Comparison of ENCODE assay signal across 8 cellular contexts in the genomic region with DNA sequence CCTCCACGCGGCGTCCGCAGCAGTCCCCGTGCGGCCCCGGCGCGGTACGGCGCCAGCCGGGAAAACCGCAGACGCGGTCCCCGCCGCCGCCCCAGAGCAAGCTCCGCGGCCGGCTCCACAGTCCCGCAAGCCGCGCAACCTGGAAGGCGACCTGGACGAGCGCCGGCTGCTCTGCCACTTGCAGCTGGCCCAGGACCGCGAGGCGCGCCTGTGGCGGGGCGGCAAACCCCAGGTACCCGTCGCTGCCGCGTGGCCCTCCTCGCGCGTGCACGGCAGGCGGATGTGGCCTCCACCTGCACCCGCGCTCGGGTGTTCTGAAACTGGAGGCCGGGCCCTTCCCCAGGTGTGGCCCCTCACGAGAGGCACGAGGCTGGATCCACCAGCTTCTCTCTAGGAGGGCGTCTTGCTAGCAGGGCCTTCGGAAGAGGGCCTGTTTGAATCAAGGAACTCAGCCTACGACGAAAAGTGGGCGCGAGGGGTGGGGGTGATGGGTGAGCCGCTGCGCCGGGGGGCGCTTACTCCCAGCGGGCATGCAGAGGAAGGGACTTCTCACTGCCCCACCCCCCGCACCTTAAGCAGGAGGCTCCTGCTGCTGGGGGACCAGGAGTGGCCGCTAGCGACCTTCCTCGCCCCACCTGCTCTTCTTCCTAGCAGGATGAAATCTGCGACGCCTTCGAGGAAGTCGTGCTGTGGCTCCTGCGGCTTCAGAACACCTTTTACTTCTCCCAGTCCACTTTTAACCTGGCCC. TPM values are rescaled to one million over a fixed set of nuclear protein-coding genes. Genes with fewer than 3 reads are reported as not detected.
DNase-seq lines count a peak whose midpoint lies in the region; ATAC-seq and TF ChIP-seq lines count a peak whose summit lies in the region.

No MANE protein-coding gene starts in this region.

- no peak for TF ChIP-seq CTCF in GM06990 (IDR thresholded peaks at IDR 0.05; ENCODE audit: insufficient read depth, low read length, poor library complexity, severe bottlenecking)
- no peak for TF ChIP-seq CTCF in progenitor cell of endocrine pancreas (IDR thresholded peaks at IDR 0.05; ENCODE audit: unreplicated experiment)
- no peak for TF ChIP-seq CTCF in WERI-Rb-1 (IDR thresholded peaks at IDR 0.05; ENCODE audit: low read depth, low read length)

- DNase-seq in GM06990 (ENCODE audit: extremely low read depth, insufficient read length) (peak; percentile 66), T-helper 9 cell (peak; percentile 41), progenitor cell of endocrine pancreas (ENCODE audit: low spot score, unreplicated experiment) (peak; percentile 23), NCI-H2081 (lab: John Stamatoyannopoulos, UW) (no peak), WERI-Rb-1 (no peak)

- no peaks in the 10 kb centered on the region for H3K36me3 Mint-ChIP-seq in progenitor cell of endocrine pancreas (ENCODE audit: insufficient read depth)

- H3K27ac ChIP-seq in duodenal mucosa (ENCODE audit: low read depth, low read length) (no peak overlapping the region), WERI-Rb-1 (no peak overlapping the region)

- no peaks in the 10 kb centered on the region for H3K4me1 Mint-ChIP-seq in progenitor cell of endocrine pancreas (ENCODE audit: low read depth)

- no peaks in the 10 kb centered on the region for H3K9me3 Mint-ChIP-seq in progenitor cell of endocrine pancreas (ENCODE audit: low read depth)

- H3K27me3 Mint-ChIP-seq in progenitor cell of endocrine pancreas = peaks cover 62% of the 10 kb centered on the region

- H3K36me3 ChIP-seq in GM06990 (ENCODE audit: control insufficient read depth, insufficient read depth, low read length) = no peaks in the 10 kb centered on the region
- peaks cover 0 to 20% of the 10 kb centered on the region in 2 donors for H3K36me3 ChIP-seq in duodenal mucosa (ENCODE audit: control insufficient read depth in 1 of 2, insufficient read depth in 2 of 2, low read length in 2 of 2)
- no peaks in the 10 kb centered on the region for H3K36me3 ChIP-seq in WERI-Rb-1

- ATAC-seq in GM18861 (IDR thresholded peaks at IDR 0.05; ENCODE audit: unreplicated experiment) = no peak
- ATAC-seq in GM21367 (IDR thresholded peaks at IDR 0.05; ENCODE audit: unreplicated experiment) = no peak

- H3K9me3 ChIP-seq in duodenal mucosa (ENCODE audit: control insufficient read depth in 1 of 2, low read length in 2 of 2) = no peaks in the 10 kb centered on the region
- H3K9me3 ChIP-seq in WERI-Rb-1 (ENCODE audit: severe bottlenecking) = no peaks in the 10 kb centered on the region

- H3K4me3 Mint-ChIP-seq in progenitor cell of endocrine pancreas (ENCODE audit: low read depth) = peak overlapping the region; percentile 21

- H3K27me3 ChIP-seq in GM06990 (replicated peaks; ENCODE audit: control insufficient read depth, insufficient read depth, low read length) (no peaks in the 10 kb centered on the region), duodenal mucosa (ENCODE audit: control insufficient read depth in 1 of 2, insufficient read depth in 2 of 2, low read length in 2 of 2) (no peaks in the 10 kb centered on the region), WERI-Rb-1 (ENCODE audit: insufficient read depth, low read depth, severe bottlenecking) (no peaks in the 10 kb centered on the region)

- H3K4me3 ChIP-seq in GM06990 (replicated peaks; ENCODE audit: low read depth, low read length) = peak overlapping the region; percentile 70
- peak overlapping the region; percentile 68 to 77 for H3K4me3 ChIP-seq in duodenal mucosa (ENCODE audit: low read depth in 1 of 2, low read length in 2 of 2)
- no peak overlapping the region for H3K4me3 ChIP-seq in WERI-Rb-1 (ENCODE audit: low read depth, low read length)

- H3K27ac Mint-ChIP-seq in progenitor cell of endocrine pancreas = no peak overlapping the region

- H3K4me1 ChIP-seq in duodenal mucosa (ENCODE audit: control insufficient read depth in 1 of 2, insufficient read depth in 2 of 2, low read length in 2 of 2) = peaks cover 0 to 10% of the 10 kb centered on the region in 2 donors

- H3K9ac ChIP-seq in duodenal mucosa (ENCODE audit: low read depth in 1 of 2, low read length in 2 of 2) = peak overlapping the region; percentile 62 to 77

RNA-seq across cellular contexts. Expression of gene CCNI2, which starts 0.6 kb away (rescaled TPM):
- total RNA-seq in progenitor cell of endocrine pancreas = 0.36 and 0.49 TPM in 2 replicates

RNA-seq across cellular contexts. Expression of gene KIF3A, which starts 10.5 kb away (rescaled TPM):
- total RNA-seq in progenitor cell of endocrine pancreas = 33.1 and 33.6 TPM in 2 replicates

RNA-seq across cellular contexts. Expression of gene SEPTIN8, which starts 29.2 kb away (rescaled TPM):
- 60.4 and 67.2 TPM in 2 replicates for total RNA-seq in progenitor cell of endocrine pancreas

Comparison
In these comparisons a context has a peak if more than half of its experiments do, and no peak if none do; other contexts are left out.
1. DNase-seq: peak in GM06990 (single experiment), T-helper 9 cell (single experiment) and progenitor cell of endocrine pancreas (single experiment); none in NCI-H2081 (0 of 2) and WERI-Rb-1 (single experiment).